ENCODE assay signal across 12 cellular contexts in genomic region chr9:36872641-36873040, GRCh38.
"Had no signal": no experiment of that assay in that cellular context is flagged by ENCODE, and none has a peak within 500 bp of the region (broad histone marks: within the 10 kb centered on the region; RNA-seq: fewer than 3 reads in every experiment).

No MANE protein-coding gene starts in this region.

- FAIRE-seq: endometrium, frontal cortex, islet of Langerhans had no signal

- H3K27me3 ChIP-seq: right atrium auricular region, uterus had no signal

- H3K9me3 ChIP-seq: left ventricle myocardium inferior, right atrium auricular region, thoracic aorta, uterus had no signal

- H3K4me3 ChIP-seq: left ventricle myocardium inferior, lung, neural progenitor cell, right atrium auricular region, thoracic aorta, uterus had no signal

- H3K36me3 ChIP-seq: left ventricle myocardium inferior, neural progenitor cell, right atrium auricular region, thoracic aorta, uterus had no signal

- H3K4me1 ChIP-seq: left ventricle myocardium inferior, parathyroid adenoma, right atrium auricular region, uterus had no signal

- H3K27ac ChIP-seq: epithelial cell of prostate, left ventricle myocardium inferior, neural progenitor cell, parathyroid adenoma, right atrium auricular region, thoracic aorta, uterus had no signal

- DNase-seq: occipital lobe had no signal
